In the genomic region with DNA sequence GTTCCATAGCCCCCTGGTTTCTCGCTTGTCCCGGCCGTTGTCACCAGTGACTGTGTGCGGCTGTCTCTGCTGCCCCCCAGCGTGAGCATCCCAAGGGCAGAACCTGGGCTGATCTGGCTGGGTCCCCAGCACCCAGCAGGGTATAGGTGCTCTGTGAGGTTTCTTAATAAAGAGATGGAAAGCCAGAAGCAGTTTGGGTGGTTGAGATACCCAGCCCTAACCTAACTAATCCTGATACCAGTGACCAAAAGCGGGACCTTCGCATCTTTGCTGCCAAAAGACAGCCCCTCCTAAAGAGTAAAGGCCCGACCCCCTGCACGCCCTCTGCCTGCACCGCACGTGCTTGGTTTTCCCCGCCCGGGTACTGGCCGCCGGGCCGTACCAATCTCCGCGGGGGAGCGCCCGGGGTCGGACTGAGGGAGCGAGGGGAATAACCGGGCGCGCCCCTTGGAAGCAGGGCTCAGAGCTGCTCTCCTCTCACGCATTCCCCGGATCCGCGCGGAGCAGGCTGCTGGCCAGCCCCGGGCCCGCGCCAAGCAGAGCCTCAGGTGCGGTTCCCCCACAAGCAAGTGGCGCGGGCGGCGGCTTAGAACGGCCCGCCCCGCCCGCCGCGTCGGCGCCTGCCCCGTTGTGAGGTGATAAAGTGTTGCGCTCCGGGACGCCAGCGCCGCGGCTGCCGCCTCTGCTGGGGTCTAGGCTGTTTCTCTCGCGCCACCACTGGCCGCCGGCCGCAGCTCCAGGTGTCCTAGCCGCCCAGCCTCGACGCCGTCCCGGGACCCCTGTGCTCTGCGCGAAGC, we compare ENCODE assay signal across 1 cellular context.
A peak's percentile ranks its signal among the peaks of the same experiment; 100 is the strongest.
TF ChIP-seq lines count a peak whose summit lies in the region.

A gene with protein sequence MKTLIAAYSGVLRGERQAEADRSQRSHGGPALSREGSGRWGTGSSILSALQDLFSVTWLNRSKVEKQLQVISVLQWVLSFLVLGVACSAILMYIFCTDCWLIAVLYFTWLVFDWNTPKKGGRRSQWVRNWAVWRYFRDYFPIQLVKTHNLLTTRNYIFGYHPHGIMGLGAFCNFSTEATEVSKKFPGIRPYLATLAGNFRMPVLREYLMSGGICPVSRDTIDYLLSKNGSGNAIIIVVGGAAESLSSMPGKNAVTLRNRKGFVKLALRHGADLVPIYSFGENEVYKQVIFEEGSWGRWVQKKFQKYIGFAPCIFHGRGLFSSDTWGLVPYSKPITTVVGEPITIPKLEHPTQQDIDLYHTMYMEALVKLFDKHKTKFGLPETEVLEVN (plus strand): TSS at position 667 of the 797 bp plus-strand sequence. CDS start 214 bp downstream, outside the sequence.

TF ChIP-seq in endothelial cell of umbilical vein, 7 proteins besides CTCF, POLR2A, EP300 and RAD21:
- TF ChIP-seq EZH2 (IDR thresholded peaks at IDR 0.05; ENCODE audit: borderline replicate concordance, low read depth, low read length, severe bottlenecking) (no peak), FOS (IDR thresholded peaks at IDR 0.05; ENCODE audit: borderline replicate concordance, insufficient read depth, low read length) (no peak), MAX (IDR thresholded peaks at IDR 0.05; ENCODE audit: insufficient read depth, insufficient read length) (peak; percentile 81), POLR2AphosphoS5 (IDR thresholded peaks at IDR 0.05; ENCODE audit: insufficient read depth, low read depth, low read length) (peak; percentile 55), GATA2 (IDR thresholded peaks at IDR 0.05; ENCODE audit: insufficient read depth, insufficient read length, low read depth, low read length) (no peak), JUN (IDR thresholded peaks at IDR 0.05; ENCODE audit: borderline replicate concordance, insufficient read depth, insufficient read length, low read depth) (no peak), MYC (IDR thresholded peaks at IDR 0.05; ENCODE audit: low read depth, low read length) (no peak)
